ENCODE assay signal across 1 cellular context in genomic region chr4:99219072-99219471, GRCh38.
TF ChIP-seq lines count a peak whose summit lies in the region.

Gene ADH6, minus strand, starts transcription at chr4:99219246. Its CDS starts 94 bp downstream, at chr4:99219152.

TF ChIP-seq in HepG2, 621 proteins besides CTCF, POLR2A, EP300 and RAD21 (continued from another document and continues in another):
- peak; percentile 74 for TF ChIP-seq ARID5B (CRISPR knock-in tag; IDR thresholded peaks at IDR 0.05)
- no peak for TF ChIP-seq E2F2 (CRISPR knock-in tag; IDR thresholded peaks at IDR 0.05; ENCODE audit: borderline replicate concordance)
- no peak for TF ChIP-seq ZNF460 (CRISPR knock-in tag; IDR thresholded peaks at IDR 0.05; ENCODE audit: borderline replicate concordance)
- TF ChIP-seq U2AF1 (optimal IDR thresholded peaks at IDR 0.05; ENCODE audit: low read depth, low read length) = no peak
- no peak for TF ChIP-seq JUN (CRISPR knock-in tag; IDR thresholded peaks at IDR 0.05)
- no peak for TF ChIP-seq THYN1 (CRISPR knock-in tag; IDR thresholded peaks at IDR 0.05; ENCODE audit: borderline replicate concordance, low read depth)
- peak; percentile 48 for TF ChIP-seq ASH2L (IDR thresholded peaks at IDR 0.05; ENCODE audit: insufficient read length, low read depth, low read length)
- TF ChIP-seq HNF1A (IDR thresholded peaks at IDR 0.05; ENCODE audit: low read depth) = peak; percentile 91
- peak; percentile 88; the same call in 1 of the 2 replicates for TF ChIP-seq HNF1A (CRISPR knock-in tag; IDR thresholded peaks at IDR 0.05; ENCODE audit: borderline replicate concordance)
- TF ChIP-seq ZNF124 (CRISPR knock-in tag; IDR thresholded peaks at IDR 0.05) = peak; percentile 59; the same call in 1 of the 2 replicates
- peak; percentile 66; the same call in 1 of the 2 replicates for TF ChIP-seq ZNF614 (CRISPR knock-in tag; IDR thresholded peaks at IDR 0.05; ENCODE audit: borderline replicate concordance)
- TF ChIP-seq POGK (CRISPR knock-in tag; conservative IDR thresholded peaks at IDR 0.05) = no peak
- 0 out of 2 replicates have a peak, but pooled peaks have one; percentile 25 for TF ChIP-seq FOXK1 (CRISPR knock-in tag; IDR thresholded peaks at IDR 0.05; ENCODE audit: borderline replicate concordance, low read depth)
- TF ChIP-seq RBFOX2 (IDR thresholded peaks at IDR 0.05; ENCODE audit: low read depth, low read length) = peak; percentile 72
- TF ChIP-seq ZMAT5 (CRISPR knock-in tag; IDR thresholded peaks at IDR 0.05; ENCODE audit: borderline replicate concordance, low read depth) = no peak
- TF ChIP-seq ZFP90 (CRISPR knock-in tag; IDR thresholded peaks at IDR 0.05; ENCODE audit: borderline replicate concordance) = 0 out of 2 replicates have a peak, but pooled peaks have one; percentile 24
- no peak for TF ChIP-seq NFIB (CRISPR knock-in tag; IDR thresholded peaks at IDR 0.05; ENCODE audit: borderline replicate concordance)
- no peak for TF ChIP-seq KMT2A (CRISPR knock-in tag; IDR thresholded peaks at IDR 0.05)
- TF ChIP-seq HNRNPUL1 (IDR thresholded peaks at IDR 0.05; ENCODE audit: low read depth, low read length) = peak; percentile 81; the same call in 1 of the 2 replicates
- TF ChIP-seq NCOA2 (CRISPR knock-in tag; IDR thresholded peaks at IDR 0.05) = peak; percentile 46
- TF ChIP-seq MATR3 (CRISPR knock-in tag; IDR thresholded peaks at IDR 0.05) = no peak
- no peak for TF ChIP-seq SKIL (CRISPR knock-in tag; IDR thresholded peaks at IDR 0.05; ENCODE audit: borderline replicate concordance)
- TF ChIP-seq FOXA1 (IDR thresholded peaks at IDR 0.05) = no peak
- TF ChIP-seq FOXA1 (CRISPR knock-in tag; IDR thresholded peaks at IDR 0.05) = peak; percentile 50
- TF ChIP-seq SP1 (IDR thresholded peaks at IDR 0.05) = no peak
- no peak for TF ChIP-seq SP1 (CRISPR knock-in tag; IDR thresholded peaks at IDR 0.05)
- no peak for TF ChIP-seq PATZ1 (CRISPR knock-in tag; IDR thresholded peaks at IDR 0.05)
- no peak for TF ChIP-seq ZNF552 (CRISPR knock-in tag; IDR thresholded peaks at IDR 0.05; ENCODE audit: borderline replicate concordance)
- no peak for TF ChIP-seq ZNF280B (CRISPR knock-in tag; IDR thresholded peaks at IDR 0.05; ENCODE audit: borderline replicate concordance)
- peak; percentile 18 for TF ChIP-seq YY1 (IDR thresholded peaks at IDR 0.05; ENCODE audit: insufficient read depth, insufficient replicate concordance, low read depth, low read length)
- TF ChIP-seq SOX13 (IDR thresholded peaks at IDR 0.05) = no peak
- peak in 1 of 2 experiments; percentile 49; a peak in 1 of 4 replicates for TF ChIP-seq SOX13 (CRISPR knock-in tag; conservative IDR thresholded peaks at IDR 0.05 in 1 of 2, IDR thresholded peaks at IDR 0.05 in 1 of 2)
- TF ChIP-seq ZBTB42 (CRISPR knock-in tag; IDR thresholded peaks at IDR 0.05) = no peak
- 0 out of 2 replicates have a peak, but pooled peaks have one; percentile 16 for TF ChIP-seq KDM6A (CRISPR knock-in tag; IDR thresholded peaks at IDR 0.05; ENCODE audit: low read depth)
- peak; percentile 37; the same call in 1 of the 2 replicates for TF ChIP-seq SMAD3 (CRISPR knock-in tag; IDR thresholded peaks at IDR 0.05)
- TF ChIP-seq NFIC (IDR thresholded peaks at IDR 0.05; ENCODE audit: low read length) = peak; percentile 73
- TF ChIP-seq MIXL1 (CRISPR knock-in tag; IDR thresholded peaks at IDR 0.05) = 0 out of 2 replicates have a peak, but pooled peaks have one; percentile 51
- no peak for TF ChIP-seq ARNT (IDR thresholded peaks at IDR 0.05)
